2 cellular contexts compared by ENCODE assay signal in the genomic region with DNA sequence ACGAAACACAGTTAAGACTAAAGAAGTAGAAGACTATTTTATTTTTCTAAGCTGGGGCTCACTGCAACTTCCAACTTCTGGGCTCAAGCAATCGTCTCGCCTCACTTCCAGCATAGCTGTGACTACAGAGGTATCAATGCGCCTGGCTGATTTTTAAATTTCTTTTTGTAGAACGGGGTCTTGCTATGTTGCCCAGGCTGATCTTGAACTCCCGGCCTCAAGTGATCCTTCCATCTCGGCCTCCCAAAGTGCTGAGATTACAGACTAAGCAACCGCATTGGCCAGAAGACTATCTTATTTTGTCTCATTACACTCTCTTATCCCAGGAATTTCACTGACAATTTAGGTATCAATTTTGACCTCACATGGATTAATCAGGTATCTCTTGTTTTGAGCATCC.
TF ChIP-seq lines count a peak whose summit lies in the region.

No MANE protein-coding gene starts in this region.

TF ChIP-seq in HepG2, 621 proteins besides CTCF, POLR2A, EP300 and RAD21:
- TF ChIP-seq, protein P1, sequence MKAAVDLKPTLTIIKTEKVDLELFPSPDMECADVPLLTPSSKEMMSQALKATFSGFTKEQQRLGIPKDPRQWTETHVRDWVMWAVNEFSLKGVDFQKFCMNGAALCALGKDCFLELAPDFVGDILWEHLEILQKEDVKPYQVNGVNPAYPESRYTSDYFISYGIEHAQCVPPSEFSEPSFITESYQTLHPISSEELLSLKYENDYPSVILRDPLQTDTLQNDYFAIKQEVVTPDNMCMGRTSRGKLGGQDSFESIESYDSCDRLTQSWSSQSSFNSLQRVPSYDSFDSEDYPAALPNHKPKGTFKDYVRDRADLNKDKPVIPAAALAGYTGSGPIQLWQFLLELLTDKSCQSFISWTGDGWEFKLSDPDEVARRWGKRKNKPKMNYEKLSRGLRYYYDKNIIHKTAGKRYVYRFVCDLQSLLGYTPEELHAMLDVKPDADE (CRISPR knock-in tag; IDR thresholded peaks at IDR 0.05), result no peak
- TF ChIP-seq, protein P2, sequence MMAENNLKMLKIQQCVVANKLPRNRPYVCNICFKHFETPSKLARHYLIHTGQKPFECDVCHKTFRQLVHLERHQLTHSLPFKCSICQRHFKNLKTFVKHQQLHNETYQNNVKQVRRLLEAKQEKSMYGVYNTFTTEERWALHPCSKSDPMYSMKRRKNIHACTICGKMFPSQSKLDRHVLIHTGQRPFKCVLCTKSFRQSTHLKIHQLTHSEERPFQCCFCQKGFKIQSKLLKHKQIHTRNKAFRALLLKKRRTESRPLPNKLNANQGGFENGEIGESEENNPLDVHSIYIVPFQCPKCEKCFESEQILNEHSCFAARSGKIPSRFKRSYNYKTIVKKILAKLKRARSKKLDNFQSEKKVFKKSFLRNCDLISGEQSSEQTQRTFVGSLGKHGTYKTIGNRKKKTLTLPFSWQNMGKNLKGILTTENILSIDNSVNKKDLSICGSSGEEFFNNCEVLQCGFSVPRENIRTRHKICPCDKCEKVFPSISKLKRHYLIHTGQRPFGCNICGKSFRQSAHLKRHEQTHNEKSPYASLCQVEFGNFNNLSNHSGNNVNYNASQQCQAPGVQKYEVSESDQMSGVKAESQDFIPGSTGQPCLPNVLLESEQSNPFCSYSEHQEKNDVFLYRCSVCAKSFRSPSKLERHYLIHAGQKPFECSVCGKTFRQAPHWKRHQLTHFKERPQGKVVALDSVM (CRISPR knock-in tag; IDR thresholded peaks at IDR 0.05), result peak; percentile 35; the same call in 1 of the 2 replicates
- TF ChIP-seq, protein P3, sequence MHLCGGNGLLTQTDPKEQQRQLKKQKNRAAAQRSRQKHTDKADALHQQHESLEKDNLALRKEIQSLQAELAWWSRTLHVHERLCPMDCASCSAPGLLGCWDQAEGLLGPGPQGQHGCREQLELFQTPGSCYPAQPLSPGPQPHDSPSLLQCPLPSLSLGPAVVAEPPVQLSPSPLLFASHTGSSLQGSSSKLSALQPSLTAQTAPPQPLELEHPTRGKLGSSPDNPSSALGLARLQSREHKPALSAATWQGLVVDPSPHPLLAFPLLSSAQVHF (CRISPR knock-in tag; IDR thresholded peaks at IDR 0.05), result no peak
- TF ChIP-seq SYNCRIP (IDR thresholded peaks at IDR 0.05; ENCODE audit: insufficient read depth, low read depth, low read length) (no peak), ZNF121 (CRISPR knock-in tag; IDR thresholded peaks at IDR 0.05) (peak; percentile 62; the same call in 1 of the 2 replicates), HMGXB3 (CRISPR knock-in tag; IDR thresholded peaks at IDR 0.05; ENCODE audit: borderline replicate concordance) (no peak), ZNF605 (CRISPR knock-in tag; IDR thresholded peaks at IDR 0.05) (no peak)

TF ChIP-seq in GM12878, 131 proteins besides CTCF, POLR2A, EP300 and RAD21:
- TF ChIP-seq STAT1 (conservative IDR thresholded peaks at IDR 0.05) (no peak), HDAC6 (IDR thresholded peaks at IDR 0.05; ENCODE audit: unreplicated experiment) (no peak), KLF5 (IDR thresholded peaks at IDR 0.05; ENCODE audit: partially characterized antibody) (no peak), TBL1XR1 (IDR thresholded peaks at IDR 0.05; ENCODE audit: low read depth, low read length) (no peak), SREBF2 (IDR thresholded peaks at IDR 0.05; ENCODE audit: low read length) (no peak), NRF1 (conservative IDR thresholded peaks at IDR 0.05; ENCODE audit: low read depth, low read length) (no peak)
- TF ChIP-seq, protein P4, sequence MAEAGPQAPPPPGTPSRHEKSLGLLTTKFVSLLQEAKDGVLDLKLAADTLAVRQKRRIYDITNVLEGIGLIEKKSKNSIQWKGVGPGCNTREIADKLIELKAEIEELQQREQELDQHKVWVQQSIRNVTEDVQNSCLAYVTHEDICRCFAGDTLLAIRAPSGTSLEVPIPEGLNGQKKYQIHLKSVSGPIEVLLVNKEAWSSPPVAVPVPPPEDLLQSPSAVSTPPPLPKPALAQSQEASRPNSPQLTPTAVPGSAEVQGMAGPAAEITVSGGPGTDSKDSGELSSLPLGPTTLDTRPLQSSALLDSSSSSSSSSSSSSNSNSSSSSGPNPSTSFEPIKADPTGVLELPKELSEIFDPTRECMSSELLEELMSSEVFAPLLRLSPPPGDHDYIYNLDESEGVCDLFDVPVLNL (IDR thresholded peaks at IDR 0.05; ENCODE audit: low read depth, low read length), result no peak
- TF ChIP-seq, protein P5, sequence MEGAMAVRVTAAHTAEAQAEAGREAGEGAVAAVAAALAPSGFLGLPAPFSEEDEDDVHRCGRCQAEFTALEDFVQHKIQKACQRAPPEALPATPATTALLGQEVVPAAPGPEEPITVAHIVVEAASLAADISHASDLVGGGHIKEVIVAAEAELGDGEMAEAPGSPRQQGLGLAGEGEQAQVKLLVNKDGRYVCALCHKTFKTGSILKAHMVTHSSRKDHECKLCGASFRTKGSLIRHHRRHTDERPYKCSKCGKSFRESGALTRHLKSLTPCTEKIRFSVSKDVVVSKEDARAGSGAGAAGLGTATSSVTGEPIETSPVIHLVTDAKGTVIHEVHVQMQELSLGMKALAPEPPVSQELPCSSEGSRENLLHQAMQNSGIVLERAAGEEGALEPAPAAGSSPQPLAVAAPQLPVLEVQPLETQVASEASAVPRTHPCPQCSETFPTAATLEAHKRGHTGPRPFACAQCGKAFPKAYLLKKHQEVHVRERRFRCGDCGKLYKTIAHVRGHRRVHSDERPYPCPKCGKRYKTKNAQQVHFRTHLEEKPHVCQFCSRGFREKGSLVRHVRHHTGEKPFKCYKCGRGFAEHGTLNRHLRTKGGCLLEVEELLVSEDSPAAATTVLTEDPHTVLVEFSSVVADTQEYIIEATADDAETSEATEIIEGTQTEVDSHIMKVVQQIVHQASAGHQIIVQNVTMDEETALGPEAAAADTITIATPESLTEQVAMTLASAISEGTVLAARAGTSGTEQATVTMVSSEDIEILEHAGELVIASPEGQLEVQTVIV (IDR thresholded peaks at IDR 0.05; ENCODE audit: borderline replicate concordance, partially characterized antibody), result no peak
